ENCODE assay signal across 8 cellular contexts in genomic region chr14:89701079-89702043, GRCh38.
DNase-seq lines count a peak whose midpoint lies in the region; ATAC-seq, FAIRE-seq and TF ChIP-seq lines count a peak whose summit lies in the region.

No MANE protein-coding gene starts in this region.

- in situ Hi-C loops in GM13976 (cut with MboI; ENCODE audit: low sequenced_read_pairs, unreplicated experiment): no loop called here

- H3K79me2 ChIP-seq in keratinocyte (ENCODE audit: control insufficient read depth, insufficient read depth, low read length): no peaks in the 10 kb centered on the region

- H3K9me1 ChIP-seq in keratinocyte (ENCODE audit: control insufficient read depth, extremely low read depth, insufficient read depth, low read length): no peaks in the 10 kb centered on the region

- peak overlapping the region; percentile 90 for H2AFZ ChIP-seq in keratinocyte (ENCODE audit: control insufficient read depth, low read length)

- H3K9me3 ChIP-seq in keratinocyte (ENCODE audit: control insufficient read depth, low read depth, low read length): no peaks in the 10 kb centered on the region

- no peaks in the 10 kb centered on the region for H3K36me3 ChIP-seq in keratinocyte (ENCODE audit: control insufficient read depth in 2 of 2, extremely low read depth in 1 of 2, insufficient read depth in 2 of 2, low read length in 2 of 2)

- ATAC-seq in HG02885 (IDR thresholded peaks at IDR 0.05; ENCODE audit: poor library complexity, unreplicated experiment): peak; percentile 91
- ATAC-seq in central memory CD8-positive, alpha-beta T cell (replicated peaks; ENCODE audit: extremely low read depth, poor library complexity, severe bottlenecking): peak; percentile 82

- H3K9ac ChIP-seq in keratinocyte (ENCODE audit: control insufficient read depth, extremely low read depth, insufficient read depth, low read length): peak overlapping the region; percentile 69

- H3K4me3 Mint-ChIP-seq in central memory CD8-positive, alpha-beta T cell: peak overlapping the region; percentile 82

- DNase-seq in GM13976 (ENCODE audit: low spot score) (peak; percentile 96), NCI-H2107 treated with DMSO at 0.1 percent for 48 hours (lab: John Stamatoyannopoulos, UW; ENCODE audit: unreplicated experiment) (peak; percentile 32), keratinocyte (ENCODE audit: low read depth, low spot score) (no peak), OCI-M2 (lab: John Stamatoyannopoulos, UW; ENCODE audit: unreplicated experiment) (no peak)
- DNase-seq in activated CD4-positive, CD25-positive, alpha-beta regulatory T cell (lab: John Stamatoyannopoulos, UW): peak; percentile 63 to 76 (median 74)
- DNase-seq in central memory CD8-positive, alpha-beta T cell (ENCODE audit: low spot score in 2 of 2): peak; percentile 60 to 62
- DNase-seq in stimulated activated CD4-positive, alpha-beta T cell treated with anti-CD3 and anti-CD28 coated beads, Interleukin-12 subunit alpha, Interleukin-12 subunit beta, amount 100 ng/mL, for 48 hours (ENCODE audit: low read depth in 2 of 3, low spot score in 1 of 3): peak; percentile 71 to 78 (median 73)

- peak overlapping the region; percentile 58 for H3K27ac ChIP-seq in keratinocyte (ENCODE audit: control insufficient read depth, insufficient read depth, low read length)

- H3K27me3 ChIP-seq in keratinocyte (ENCODE audit: control insufficient read depth, extremely low read depth, insufficient read depth, low read length): no peaks in the 10 kb centered on the region

- no peaks in the 10 kb centered on the region for H3K27me3 Mint-ChIP-seq in central memory CD8-positive, alpha-beta T cell

- no peaks in the 10 kb centered on the region for H3K9me3 Mint-ChIP-seq in central memory CD8-positive, alpha-beta T cell

- H3K4me1 Mint-ChIP-seq in central memory CD8-positive, alpha-beta T cell: peaks cover 28% of the 10 kb centered on the region

- no peak for FAIRE-seq in keratinocyte (lab: Jason Lieb, UNC)

- dilution Hi-C loops in keratinocyte (cut with MboI; ENCODE audit: extremely low pct_ligation_motif_present, low sequenced_read_pairs): no loop called here

- peak overlapping the region; percentile 74 for H3K27ac Mint-ChIP-seq in central memory CD8-positive, alpha-beta T cell (ENCODE audit: low read depth)

- H3K4me2 ChIP-seq in keratinocyte (ENCODE audit: control insufficient read depth, extremely low read depth, insufficient read depth, low read depth, low read length): peak overlapping the region; percentile 94

- peak overlapping the region; percentile 58 to 82 (median 67) for H3K4me3 ChIP-seq in keratinocyte (ENCODE audit: control insufficient read depth in 2 of 3, extremely low read depth in 1 of 3, insufficient read depth in 2 of 3, low read depth in 1 of 3, low read length in 3 of 3)

- TF ChIP-seq CTCF in GM13976 (IDR thresholded peaks at IDR 0.05; ENCODE audit: borderline replicate concordance, control extremely low read depth, extremely low read depth, insufficient read depth, missing control alignments) (no peak), keratinocyte (optimal IDR thresholded peaks at IDR 0.05 in 1 of 3, IDR thresholded peaks at IDR 0.05 in 1 of 3, conservative IDR thresholded peaks at IDR 0.05 in 1 of 3; ENCODE audit: extremely low read depth in 1 of 3, insufficient read depth in 2 of 3, low read length in 3 of 3) (no peak)

- H3K36me3 Mint-ChIP-seq in central memory CD8-positive, alpha-beta T cell (ENCODE audit: insufficient read depth): peaks cover 10% of the 10 kb centered on the region

- no peaks in the 10 kb centered on the region for H4K20me1 ChIP-seq in keratinocyte (ENCODE audit: control insufficient read depth, extremely low read depth, insufficient read depth, low read length)

- peaks cover 10% of the 10 kb centered on the region for H3K4me1 ChIP-seq in keratinocyte (ENCODE audit: control insufficient read depth, extremely low read depth, insufficient read depth, low read length)

Comparison
In these comparisons a context has a peak if more than half of its experiments do, and no peak if none do; other contexts are left out.
1. DNase-seq: peak in GM13976 (single experiment), NCI-H2107 treated with DMSO at 0.1 percent for 48 hours (single experiment), activated CD4-positive, CD25-positive, alpha-beta regulatory T cell (4 of 4), central memory CD8-positive, alpha-beta T cell (2 of 2) and stimulated activated CD4-positive, alpha-beta T cell treated with anti-CD3 and anti-CD28 coated beads, Interleukin-12 subunit alpha, Interleukin-12 subunit beta, amount 100 ng/mL, for 48 hours (3 of 3); none in keratinocyte (single experiment) and OCI-M2 (single experiment).